8 cellular contexts compared by ENCODE assay signal in genomic region chr11:62856333-62856910, GRCh38. TPM values are rescaled to one million over a fixed set of nuclear protein-coding genes. Genes with fewer than 3 reads are reported as not detected.
A peak's percentile ranks its signal among the peaks of the same experiment; 100 is the strongest.
DNase-seq lines count a peak whose midpoint lies in the region; ATAC-seq and TF ChIP-seq lines count a peak whose summit lies in the region.

No MANE protein-coding gene starts in this region.

- H3K36me3 ChIP-seq in osteoblast (ENCODE audit: insufficient read depth, low read length), result peaks cover 37% of the 10 kb centered on the region

- peaks cover 32% of the 10 kb centered on the region for H3K4me1 ChIP-seq in osteoblast (ENCODE audit: insufficient read depth, low read length)

- no peak for TF ChIP-seq CTCF in epithelial cell of esophagus (IDR thresholded peaks at IDR 0.05; ENCODE audit: insufficient read depth, low read depth, low read length, missing control alignments)
- no peak for TF ChIP-seq CTCF in osteoblast (IDR thresholded peaks at IDR 0.05; ENCODE audit: extremely low read depth, low read depth, low read length)

- H3K4me3 ChIP-seq in epithelial cell of esophagus (ENCODE audit: low read length) (peak overlapping the region; percentile 98), osteoblast (ENCODE audit: insufficient read depth, low read length) (peak overlapping the region; percentile 100)

- peak overlapping the region; percentile 95 for H2AFZ ChIP-seq in osteoblast (ENCODE audit: low read length)

- H4K20me1 ChIP-seq in osteoblast (ENCODE audit: insufficient read depth, low read length), result peaks cover 40% of the 10 kb centered on the region

- H3K4me2 ChIP-seq in osteoblast (ENCODE audit: insufficient read depth, low read length), result peak overlapping the region; percentile 94

- H3K27ac ChIP-seq in osteoblast (ENCODE audit: low read depth, low read length), result peak overlapping the region; percentile 76

- DNase-seq in DMS53 (lab: John Stamatoyannopoulos, UW) (peak; percentile 60), DMS53 treated with DMSO at 0.1 percent for 48 hours (lab: John Stamatoyannopoulos, UW; ENCODE audit: unreplicated experiment) (no peak), OCI-M1 (lab: John Stamatoyannopoulos, UW) (peak; percentile 66), epithelial cell of esophagus (ENCODE audit: low read depth) (no peak), osteoblast (ENCODE audit: insufficient read length, low spot score, missing footprints) (peak; percentile 82), kidney glomerular epithelial cell (lab: John Stamatoyannopoulos, UW) (no peak), C1 segment of cervical spinal cord (lab: John Stamatoyannopoulos, UW) (no peak)

- no peaks in the 10 kb centered on the region for H3K9me3 ChIP-seq in osteoblast (ENCODE audit: low read depth, low read length)

- H3K27me3 ChIP-seq in osteoblast (ENCODE audit: insufficient read depth, low read length), result no peaks in the 10 kb centered on the region

- peaks cover 36% of the 10 kb centered on the region for H3K79me2 ChIP-seq in osteoblast (ENCODE audit: insufficient read depth, low read length)

- no peak for ATAC-seq in GM21786 (IDR thresholded peaks at IDR 0.05; ENCODE audit: unreplicated experiment)

RNA-seq across cellular contexts. Expression of gene WDR74, which starts 17.0 kb away (rescaled TPM):
- total RNA-seq in osteoblast, result 31.2 and 34.0 TPM in 2 replicates

RNA-seq across cellular contexts. Expression of gene TEX54, which starts 23.8 kb away (rescaled TPM):
- not detected in 2 replicates for total RNA-seq in osteoblast

RNA-seq across cellular contexts. Expression of gene SLC3A2, which starts 24.3 kb away (rescaled TPM):
- total RNA-seq in osteoblast, result 217 and 259 TPM in 2 replicates

RNA-seq across cellular contexts. Expression of gene STX5, which starts 24.6 kb away (rescaled TPM):
- total RNA-seq in osteoblast, result 35.8 and 40.7 TPM in 2 replicates

RNA-seq across cellular contexts. Expression of gene NXF1, which starts 51.2 kb away (rescaled TPM):
- 25.6 and 31.1 TPM in 2 replicates for total RNA-seq in osteoblast

Comparison
In these comparisons a context has a peak if more than half of its experiments do, and no peak if none do; other contexts are left out.
1. DNase-seq: peak in DMS53 (single experiment), OCI-M1 (single experiment) and osteoblast (single experiment); none in DMS53 treated with DMSO at 0.1 percent for 48 hours (single experiment), epithelial cell of esophagus (single experiment), kidney glomerular epithelial cell (single experiment) and C1 segment of cervical spinal cord (0 of 14).